Comparison of ENCODE assay signal across 11 cellular contexts in genomic region chr5:5063533-5063953, GRCh38.
DNase-seq lines count a peak whose midpoint lies in the region; ATAC-seq and TF ChIP-seq lines count a peak whose summit lies in the region.
"Had no signal": no experiment of that assay in that cellular context is flagged by ENCODE, and none has a peak within 500 bp of the region (broad histone marks: within the 10 kb centered on the region; RNA-seq: fewer than 3 reads in every experiment).

No MANE protein-coding gene starts in this region.

- no peaks in the 10 kb centered on the region for H3K36me3 ChIP-seq in kidney epithelial cell (ENCODE audit: control insufficient read depth, insufficient read depth, low read length)
- no peaks in the 10 kb centered on the region for H3K36me3 ChIP-seq in naive thymus-derived CD4-positive, alpha-beta T cell (ENCODE audit: control insufficient read depth in 2 of 3, insufficient read depth in 3 of 3, low read length in 3 of 3)

- H3K4me3 Mint-ChIP-seq in naive thymus-derived CD4-positive, alpha-beta T cell, result no peak overlapping the region
- H3K4me3 Mint-ChIP-seq: activated naive CD4-positive, alpha-beta T cell treated with anti-CD3 and anti-CD28 coated beads, Interleukin-2, amount 10 ng/mL, durations not matched to agents 7 days and 5 days; IgD-negative memory B cell had no signal

- CTCF ChIA-PET in GM10248 (lab: Yijun Ruan, JAX), result interaction anchor here (0.6 to 3.8 kb wide), 16 partner anchors 8 to 186 kb away, joined by 3 to 18 read pairs (median 4); no protein-coding TSS in a partner anchor
- CTCF ChIA-PET in naive thymus-derived CD4-positive, alpha-beta T cell (lab: Charles Lee), result no interaction called here

- intact Hi-C loops in naive thymus-derived CD4-positive, alpha-beta T cell (cut with micrococcal nuclease), result no loop called here

- peaks cover 0 to 6% (median 2%) of the 10 kb centered on the region in 11 donors for H3K9me3 Mint-ChIP-seq in naive thymus-derived CD4-positive, alpha-beta T cell
- H3K9me3 Mint-ChIP-seq: activated naive CD4-positive, alpha-beta T cell treated with anti-CD3 and anti-CD28 coated beads, Interleukin-2, amount 10 ng/mL, durations not matched to agents 7 days and 5 days had no signal

- POLR2A ChIA-PET in GM10248 (lab: Yijun Ruan, JAX), result no interaction called here
- POLR2A ChIA-PET in naive thymus-derived CD4-positive, alpha-beta T cell (lab: Charles Lee), result no interaction called here

- H3K27me3 ChIP-seq in kidney epithelial cell (ENCODE audit: control insufficient read depth, insufficient read depth, low read length), result no peaks in the 10 kb centered on the region
- no peaks in the 10 kb centered on the region for H3K27me3 ChIP-seq in naive thymus-derived CD4-positive, alpha-beta T cell (ENCODE audit: control insufficient read depth in 2 of 2, insufficient read depth in 2 of 2, low read length in 2 of 2)

- H3K27ac ChIP-seq in naive thymus-derived CD4-positive, alpha-beta T cell (ENCODE audit: low read depth, low read length), result no peak overlapping the region

- H3K4me1 Mint-ChIP-seq in naive thymus-derived CD4-positive, alpha-beta T cell, result no peaks in the 10 kb centered on the region
- H3K4me1 Mint-ChIP-seq: activated naive CD4-positive, alpha-beta T cell treated with anti-CD3 and anti-CD28 coated beads, Interleukin-2, amount 10 ng/mL, durations not matched to agents 7 days and 5 days had no signal

- no peaks in the 10 kb centered on the region for H3K4me1 ChIP-seq in naive thymus-derived CD4-positive, alpha-beta T cell (ENCODE audit: control insufficient read depth in 2 of 2, insufficient read depth in 2 of 2, low read length in 2 of 2)

- H3K27ac Mint-ChIP-seq in naive thymus-derived CD4-positive, alpha-beta T cell, result no peak overlapping the region
- H3K27ac Mint-ChIP-seq: activated naive CD4-positive, alpha-beta T cell treated with anti-CD3 and anti-CD28 coated beads, Interleukin-2, amount 10 ng/mL, durations not matched to agents 7 days and 5 days; IgD-negative memory B cell had no signal

- peak; percentile 62 for ATAC-seq in GM21515 (IDR thresholded peaks at IDR 0.05; ENCODE audit: unreplicated experiment)
- no peak for ATAC-seq in HG03025 (IDR thresholded peaks at IDR 0.05; ENCODE audit: low FRiP score, unreplicated experiment)
- no peak for ATAC-seq in naive thymus-derived CD4-positive, alpha-beta T cell

- peak; percentile 43 for TF ChIP-seq CTCF in GM10248 (IDR thresholded peaks at IDR 0.05; ENCODE audit: control extremely low read depth, extremely low read depth, low read depth, missing control alignments)
- TF ChIP-seq CTCF in kidney epithelial cell (IDR thresholded peaks at IDR 0.05; ENCODE audit: insufficient read depth, low read length, poor library complexity, severe bottlenecking), result peak; percentile 54

- peaks cover 0 to 4% (median 0%) of the 10 kb centered on the region in 5 donors for H3K27me3 Mint-ChIP-seq in naive thymus-derived CD4-positive, alpha-beta T cell
- H3K27me3 Mint-ChIP-seq: activated naive CD4-positive, alpha-beta T cell treated with anti-CD3 and anti-CD28 coated beads, Interleukin-2, amount 10 ng/mL, durations not matched to agents 7 days and 5 days; IgD-negative memory B cell had no signal

- no peaks in the 10 kb centered on the region for H3K9me3 ChIP-seq in naive thymus-derived CD4-positive, alpha-beta T cell (ENCODE audit: control insufficient read depth in 2 of 3, low read length in 3 of 3)

- H3K4me3 ChIP-seq in kidney epithelial cell (ENCODE audit: low read depth, low read length), result no peak overlapping the region
- H3K4me3 ChIP-seq in naive thymus-derived CD4-positive, alpha-beta T cell (ENCODE audit: low read length), result no peak overlapping the region

- no peaks in the 10 kb centered on the region for H3K36me3 Mint-ChIP-seq in naive thymus-derived CD4-positive, alpha-beta T cell
- H3K36me3 Mint-ChIP-seq: activated naive CD4-positive, alpha-beta T cell treated with anti-CD3 and anti-CD28 coated beads, Interleukin-2, amount 10 ng/mL, durations not matched to agents 7 days and 5 days; IgD-negative memory B cell had no signal

- DNase-seq in GM10248 (ENCODE audit: extremely low spot score), result no peak
- peak; percentile 22 for DNase-seq in HT-29 (ENCODE audit: low spot score)
- DNase-seq in kidney epithelial cell (ENCODE audit: low read depth), result no peak
- no peak for DNase-seq in NCI-H2107 (lab: John Stamatoyannopoulos, UW)
- DNase-seq in activated CD4-positive, alpha-beta T cell treated with anti-CD3 and anti-CD28 coated beads for 48 hours, result no peak
- DNase-seq in naive thymus-derived CD4-positive, alpha-beta T cell, result no peak
- DNase-seq: activated naive CD4-positive, alpha-beta T cell treated with anti-CD3 and anti-CD28 coated beads, Interleukin-2, amount 10 ng/mL, durations not matched to agents 7 days and 5 days; NCI-H526 treated with DMSO at 0.1 percent for 48 hours had no signal
